In genomic region chr5:142754031-142754430, GRCh38 we compare ENCODE assay signal across 24 cellular contexts. TPM values are rescaled to one million over a fixed set of nuclear protein-coding genes. Genes with fewer than 3 reads are reported as not detected.
DNase-seq lines count a peak whose midpoint lies in the region; TF ChIP-seq lines count a peak whose summit lies in the region.
"Had no signal": no experiment of that assay in that cellular context is flagged by ENCODE, and none has a peak within 500 bp of the region (broad histone marks: within the 10 kb centered on the region; RNA-seq: fewer than 3 reads in every experiment).

No MANE protein-coding gene starts in this region.

- DNase-seq in dorsolateral prefrontal cortex (no peak), right atrium auricular region (ENCODE audit: low spot score) (peak; percentile 78), OCI-LY7 (ENCODE audit: low spot score) (no peak), chondrocyte (ENCODE audit: low spot score) (no peak), NCI-H748 (lab: John Stamatoyannopoulos, UW; ENCODE audit: unreplicated experiment) (no peak)
- DNase-seq in activated CD4-positive, alpha-beta T cell treated with anti-CD3 and anti-CD28 coated beads, Interleukin-2, amount 10 ng/mL, durations not matched to agents 7 days and 5 days = no peak
- DNase-seq: activated CD4-positive, alpha-beta T cell treated with anti-CD3 and anti-CD28 coated beads for 36 hours; activated effector memory CD4-positive, alpha-beta T cell treated with Interleukin-2 at 50 U/mL for 16 hours; activated T-cell treated with anti-CD3 and anti-CD28 coated beads for 4 hours; DMS79; GDM1; H9; NCI-H1105; NCI-H2081; NCI-H82; stimulated activated CD4-positive, alpha-beta T cell treated with anti-CD3 and anti-CD28 coated beads, Interleukin-15, amount 100 ng/mL, for 24 hours; stimulated activated naive CD4-positive, alpha-beta T cell; T-helper 17 cell had no signal

- no peaks in the 10 kb centered on the region for H3K79me2 ChIP-seq in OCI-LY7 (ENCODE audit: insufficient read depth, low read depth, low read length)
- H3K79me2 ChIP-seq: parathyroid adenoma had no signal

- TF ChIP-seq CTCF in dorsolateral prefrontal cortex (IDR thresholded peaks at IDR 0.05 in 54 of 56, conservative IDR thresholded peaks at IDR 0.05 in 2 of 56; ENCODE audit: low read depth in 1 of 56, partially characterized antibody in 56 of 56) (no peak), right atrium auricular region (IDR thresholded peaks at IDR 0.05) (no peak), OCI-LY7 (conservative IDR thresholded peaks at IDR 0.05; ENCODE audit: low read length) (no peak), chondrocyte (IDR thresholded peaks at IDR 0.05) (no peak)

- H3K36me3 ChIP-seq in right atrium auricular region (no peaks in the 10 kb centered on the region), stomach smooth muscle (ENCODE audit: control insufficient read depth in 2 of 2, insufficient read depth in 2 of 2, low read length in 2 of 2) (no peaks in the 10 kb centered on the region), OCI-LY7 (ENCODE audit: insufficient read depth, low read length) (no peaks in the 10 kb centered on the region)
- H3K36me3 ChIP-seq: neural progenitor cell had no signal

- H2AFZ ChIP-seq in OCI-LY7 (ENCODE audit: low read length) = no peak overlapping the region
- H2AFZ ChIP-seq: neural progenitor cell had no signal

- H3K9me3 ChIP-seq in right atrium auricular region (no peaks in the 10 kb centered on the region), stomach smooth muscle (ENCODE audit: control insufficient read depth in 2 of 2, low read length in 2 of 2) (no peaks in the 10 kb centered on the region), OCI-LY7 (ENCODE audit: low read length) (no peaks in the 10 kb centered on the region)

- BruUV-seq in OCI-LY7 (replicated peaks; lab: Mats Ljungman, UMichigan) = no TSS peak

- peaks cover 36% of the 10 kb centered on the region for H3K4me1 Mint-ChIP-seq in chondrocyte (ENCODE audit: low read depth)
- H3K4me1 Mint-ChIP-seq in activated CD4-positive, alpha-beta T cell treated with anti-CD3 and anti-CD28 coated beads, Interleukin-2, amount 10 ng/mL, durations not matched to agents 7 days and 5 days = peaks cover 12% of the 10 kb centered on the region

- H3K36me3 Mint-ChIP-seq in chondrocyte (ENCODE audit: low read depth) = no peaks in the 10 kb centered on the region
- no peaks in the 10 kb centered on the region for H3K36me3 Mint-ChIP-seq in activated CD4-positive, alpha-beta T cell treated with anti-CD3 and anti-CD28 coated beads, Interleukin-2, amount 10 ng/mL, durations not matched to agents 7 days and 5 days (ENCODE audit: low read depth)
- H3K36me3 Mint-ChIP-seq: activated naive CD8-positive, alpha-beta T cell; neural progenitor cell; type B pancreatic cell had no signal

- H3K27ac ChIP-seq in dorsolateral prefrontal cortex (peak overlapping the region in 53 of 59 donors; percentile 15 to 90 (median 78)), right atrium auricular region (peak overlapping the region; percentile 78 to 89), stomach smooth muscle (ENCODE audit: low read length) (peak overlapping the region; percentile 77), OCI-LY7 (ENCODE audit: low read depth, low read length, poor library complexity, severe bottlenecking) (no peak overlapping the region)
- H3K27ac ChIP-seq: neural progenitor cell, parathyroid adenoma had no signal

- peaks cover 2 to 35% of the 10 kb centered on the region in 2 donors for H3K4me1 ChIP-seq in right atrium auricular region
- H3K4me1 ChIP-seq in stomach smooth muscle (ENCODE audit: control insufficient read depth, insufficient read depth, low read length) = peaks cover 12% of the 10 kb centered on the region
- H3K4me1 ChIP-seq in OCI-LY7 (ENCODE audit: insufficient read depth, low read length, poor library complexity, severe bottlenecking) = no peaks in the 10 kb centered on the region
- H3K4me1 ChIP-seq: neural progenitor cell, parathyroid adenoma had no signal

- H3K27ac Mint-ChIP-seq in chondrocyte (ENCODE audit: unreplicated experiment) = no peak overlapping the region
- no peak overlapping the region for H3K27ac Mint-ChIP-seq in activated CD4-positive, alpha-beta T cell treated with anti-CD3 and anti-CD28 coated beads, Interleukin-2, amount 10 ng/mL, durations not matched to agents 7 days and 5 days
- H3K27ac Mint-ChIP-seq: activated CD4-positive, alpha-beta T cell treated with anti-CD3 and anti-CD28 coated beads for 36 hours; activated naive CD8-positive, alpha-beta T cell; H9; neural progenitor cell; T-helper 17 cell; type B pancreatic cell had no signal

- H4K20me1 ChIP-seq in OCI-LY7 (ENCODE audit: insufficient read depth, low read length) = no peaks in the 10 kb centered on the region

- POLR2A ChIA-PET in OCI-LY7 (lab: Charles Lee) = interaction anchor here (1.0 to 1.8 kb wide), 4 partner anchors 10 to 109 kb away, joined by 3 to 9 read pairs (median 5); no protein-coding TSS in a partner anchor
- POLR2A ChIA-PET in activated CD4-positive, alpha-beta T cell treated with anti-CD3 and anti-CD28 coated beads, Interleukin-2, amount 10 ng/mL, durations not matched to agents 7 days and 5 days (lab: Charles Lee) = interaction anchor here (0.6 kb wide), 1 partner anchor 571 kb away, joined by 3 read pairs; no protein-coding TSS in a partner anchor

- H3K9ac ChIP-seq in stomach smooth muscle (ENCODE audit: low read length in 2 of 2) = no peak overlapping the region
- H3K9ac ChIP-seq: neural progenitor cell, parathyroid adenoma had no signal

- no peak overlapping the region for H3K4me2 ChIP-seq in OCI-LY7 (ENCODE audit: low read length)
- H3K4me2 ChIP-seq: neural progenitor cell had no signal

- H3K27me3 Mint-ChIP-seq in chondrocyte (ENCODE audit: low read depth) = no peaks in the 10 kb centered on the region
- no peaks in the 10 kb centered on the region for H3K27me3 Mint-ChIP-seq in activated CD4-positive, alpha-beta T cell treated with anti-CD3 and anti-CD28 coated beads, Interleukin-2, amount 10 ng/mL, durations not matched to agents 7 days and 5 days
- H3K27me3 Mint-ChIP-seq: activated CD4-positive, alpha-beta T cell treated with anti-CD3 and anti-CD28 coated beads for 36 hours; activated naive CD8-positive, alpha-beta T cell had no signal

- H3K27me3 ChIP-seq in dorsolateral prefrontal cortex = no peaks in the 10 kb centered on the region
- no peaks in the 10 kb centered on the region for H3K27me3 ChIP-seq in right atrium auricular region
- no peaks in the 10 kb centered on the region for H3K27me3 ChIP-seq in stomach smooth muscle (ENCODE audit: control insufficient read depth in 1 of 2, insufficient read depth in 2 of 2, low read length in 2 of 2)
- H3K27me3 ChIP-seq: neural progenitor cell had no signal

- CTCF ChIA-PET in OCI-LY7 (lab: Charles Lee; ENCODE audit: unreplicated experiment) = interaction anchor here (0.8 kb wide), 2 partner anchors 12 to 16 kb away, joined by 3 to 4 read pairs; partner anchors contain the start of gene ARHGAP26
- CTCF ChIA-PET in activated CD4-positive, alpha-beta T cell treated with anti-CD3 and anti-CD28 coated beads, Interleukin-2, amount 10 ng/mL, durations not matched to agents 7 days and 5 days (lab: Charles Lee) = interaction anchor here (0.6 to 2.9 kb wide), 11 partner anchors 11 to 692 kb away, joined by 3 to 9 read pairs (median 4); no protein-coding TSS in a partner anchor

- no peaks in the 10 kb centered on the region for H3K9me2 ChIP-seq in OCI-LY7 (ENCODE audit: insufficient read depth, low read length)

- peaks cover 3% of the 10 kb centered on the region for H3K9me3 Mint-ChIP-seq in chondrocyte (ENCODE audit: low read depth)
- H3K9me3 Mint-ChIP-seq in activated CD4-positive, alpha-beta T cell treated with anti-CD3 and anti-CD28 coated beads, Interleukin-2, amount 10 ng/mL, durations not matched to agents 7 days and 5 days = no peaks in the 10 kb centered on the region
- H3K9me3 Mint-ChIP-seq: H9, neural progenitor cell, type B pancreatic cell had no signal

- intact Hi-C loops in dorsolateral prefrontal cortex (cut with DNase I) = loop anchor here in 1 of 2 donors (10.0 kb wide), 1 partner anchor 121 kb away; no protein-coding TSS in a partner anchor
- intact Hi-C loops in OCI-LY7 (cut with micrococcal nuclease; ENCODE audit: unreplicated experiment) = no loop called here

- no peak overlapping the region for H3K4me3 Mint-ChIP-seq in chondrocyte (ENCODE audit: unreplicated experiment)
- H3K4me3 Mint-ChIP-seq in activated CD4-positive, alpha-beta T cell treated with anti-CD3 and anti-CD28 coated beads, Interleukin-2, amount 10 ng/mL, durations not matched to agents 7 days and 5 days = no peak overlapping the region
- H3K4me3 Mint-ChIP-seq: activated CD4-positive, alpha-beta T cell treated with anti-CD3 and anti-CD28 coated beads for 36 hours; activated naive CD8-positive, alpha-beta T cell; H9; neural progenitor cell; T-helper 17 cell; type B pancreatic cell had no signal

- H3K4me3 ChIP-seq in dorsolateral prefrontal cortex = no peak overlapping the region
- no peak overlapping the region for H3K4me3 ChIP-seq in right atrium auricular region
- no peak overlapping the region for H3K4me3 ChIP-seq in stomach smooth muscle (ENCODE audit: low read length in 2 of 2)
- H3K4me3 ChIP-seq in OCI-LY7 (ENCODE audit: low read depth, low read length, poor library complexity, severe bottlenecking) = no peak overlapping the region
- H3K4me3 ChIP-seq: K562, neural progenitor cell had no signal

RNA-seq across cellular contexts. Expression of gene ARHGAP26, which starts 16.1 kb away (rescaled TPM):
- total RNA-seq in dorsolateral prefrontal cortex = 100 to 1,000 TPM in 119 of 120 experiments, 10 to 100 TPM in 1; 84.5 to 257 (median 180) TPM
- total RNA-seq in right atrium auricular region = 10 to 100 TPM; 29.8 to 31.6 TPM
- 7.0 and 7.5 TPM in 2 replicates for total RNA-seq in OCI-LY7 (2014; rRNA removed; shearing (Covaris generic))
- 19.1 and 21.0 TPM in 2 replicates for total RNA-seq in OCI-LY7 (2022)
- 6.0 to 16.7 TPM (median 16.4 TPM) in 3 replicates for total RNA-seq in chondrocyte
- total RNA-seq in activated CD4-positive, alpha-beta T cell treated with anti-CD3 and anti-CD28 coated beads, Interleukin-2, amount 10 ng/mL, durations not matched to agents 7 days and 5 days = 10 to 100 TPM; 21.0 to 21.5 TPM
